Comparison of ENCODE assay signal across 1 cellular context in genomic region chr12:14473707-14474287, GRCh38.
A peak's percentile ranks its signal among the peaks of the same experiment; 100 is the strongest.
TF ChIP-seq lines count a peak whose summit lies in the region.

No MANE protein-coding gene starts in this region.

TF ChIP-seq in K562, 482 proteins besides CTCF, POLR2A, EP300 and RAD21 (continued from another document):
- TF ChIP-seq ZNF512 (tag; IDR thresholded peaks at IDR 0.05) = peak; percentile 50
- no peak for TF ChIP-seq TEAD1 (CRISPR knock-in tag; IDR thresholded peaks at IDR 0.05)
- no peak for TF ChIP-seq SMAD3 (CRISPR knock-in tag; conservative IDR thresholded peaks at IDR 0.05)
- TF ChIP-seq POLR3A (IDR thresholded peaks at IDR 0.05; ENCODE audit: borderline replicate concordance, extremely low read depth, insufficient read depth, insufficient read length) = no peak
- TF ChIP-seq CREB5 (CRISPR knock-in tag; IDR thresholded peaks at IDR 0.05) = no peak
- TF ChIP-seq TRIM24 (IDR thresholded peaks at IDR 0.05) = peak; percentile 46 to 73; a peak in 3 of 4 replicates
- no peak for TF ChIP-seq ARID1B (IDR thresholded peaks at IDR 0.05)
- peak; percentile 67; the same call in 1 of the 2 replicates for TF ChIP-seq CHAMP1 (IDR thresholded peaks at IDR 0.05)
- no peak for TF ChIP-seq REST (CRISPR knock-in tag; IDR thresholded peaks at IDR 0.05; ENCODE audit: low read depth)
- 0 out of 2 replicates have a peak, but pooled peaks have one; percentile 43 for TF ChIP-seq CBX1 (IDR thresholded peaks at IDR 0.05; ENCODE audit: low read depth)
- no peak for TF ChIP-seq SIRT6 (IDR thresholded peaks at IDR 0.05; ENCODE audit: low read depth, low read length)
- peak; percentile 96 for TF ChIP-seq TRIM28 (IDR thresholded peaks at IDR 0.05)
- TF ChIP-seq ZNF280A (IDR thresholded peaks at IDR 0.05; ENCODE audit: low read depth, partially characterized antibody) = peak; percentile 10
- TF ChIP-seq MEIS2 (IDR thresholded peaks at IDR 0.05; ENCODE audit: partially characterized antibody) = no peak
- TF ChIP-seq CBX3 (IDR thresholded peaks at IDR 0.05; ENCODE audit: borderline replicate concordance in 1 of 2, low read length in 2 of 2) = peak in 1 of 2 experiments; percentile 95; a peak in 2 of 3 replicates
- TF ChIP-seq FOXM1 (IDR thresholded peaks at IDR 0.05; ENCODE audit: low read depth) = peak; percentile 83
- TF ChIP-seq FOXM1 (CRISPR knock-in tag; IDR thresholded peaks at IDR 0.05; ENCODE audit: low read depth) = no peak
- no peak for TF ChIP-seq ZNF184 (CRISPR knock-in tag; IDR thresholded peaks at IDR 0.05)
- no peak for TF ChIP-seq NFE2L1 (tag; IDR thresholded peaks at IDR 0.05; ENCODE audit: borderline replicate concordance, low read depth)
- TF ChIP-seq MYBL2 (IDR thresholded peaks at IDR 0.05; ENCODE audit: low read depth) = peak; percentile 65
- TF ChIP-seq MYBL2 (CRISPR knock-in tag; IDR thresholded peaks at IDR 0.05; ENCODE audit: borderline replicate concordance) = no peak
- no peak for TF ChIP-seq PTBP1 (IDR thresholded peaks at IDR 0.05; ENCODE audit: low read depth, low read length)
